Comparison of ENCODE assay signal across 9 cellular contexts in the genomic region with DNA sequence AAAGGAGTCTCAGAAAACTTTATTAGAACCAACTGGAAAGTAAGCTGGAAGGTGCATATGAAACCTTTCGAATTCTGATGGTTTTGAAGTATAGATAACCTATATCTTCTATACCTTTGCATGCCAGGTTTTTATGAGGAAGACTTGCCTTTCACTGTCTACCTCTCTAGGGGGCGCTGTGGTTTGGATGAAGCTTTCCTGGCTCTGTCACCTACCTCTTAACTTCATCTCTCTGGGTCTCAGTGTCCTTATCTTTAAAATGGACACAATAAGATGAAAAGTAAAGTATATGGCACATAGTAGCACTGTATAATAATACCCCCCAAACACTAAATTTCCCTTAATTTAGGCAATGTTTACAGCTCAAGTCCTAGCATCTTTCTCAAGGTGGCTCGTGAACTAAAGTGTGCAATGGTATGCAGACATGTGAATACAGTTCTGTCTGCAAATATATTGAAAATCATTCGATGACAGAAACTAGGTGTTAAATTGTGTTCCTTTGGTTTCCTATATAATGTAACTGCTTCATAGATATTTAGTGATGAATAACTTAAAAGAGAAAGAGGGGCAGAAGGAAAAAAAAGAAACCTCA.
A peak's percentile ranks its signal among the peaks of the same experiment; 100 is the strongest.
DNase-seq lines count a peak whose midpoint lies in the region; ATAC-seq and TF ChIP-seq lines count a peak whose summit lies in the region.
"Had no signal": no experiment of that assay in that cellular context is flagged by ENCODE, and none has a peak within 500 bp of the region (broad histone marks: within the 10 kb centered on the region; RNA-seq: fewer than 3 reads in every experiment).

No MANE protein-coding gene starts in this region.

- no peaks in the 10 kb centered on the region for H3K79me2 ChIP-seq in mesendoderm (ENCODE audit: control insufficient read depth, insufficient read depth, low read length)

- no peak overlapping the region for H3K4ac ChIP-seq in mesendoderm (ENCODE audit: low read depth, low read length)

- POLR2A ChIA-PET in CD4-positive, alpha-beta T cell (lab: Charles Lee) = no interaction called here
- POLR2A ChIA-PET in WTC11 (lab: Charles Lee) = no interaction called here

- no peaks in the 10 kb centered on the region for H3K27me3 Mint-ChIP-seq in CD4-positive, alpha-beta T cell
- peaks cover 4% of the 10 kb centered on the region for H3K27me3 Mint-ChIP-seq in WTC11 (ENCODE audit: low read depth)

- no peak overlapping the region for H3K4me3 ChIP-seq in mesendoderm (ENCODE audit: low read length)

- H3K36me3 ChIP-seq in mesendoderm (ENCODE audit: control insufficient read depth, insufficient read depth, low read length) = no peaks in the 10 kb centered on the region

- H2BK5ac ChIP-seq in mesendoderm (ENCODE audit: low read length) = no peak overlapping the region

- ATAC-seq in CD4-positive, alpha-beta T cell (ENCODE audit: poor library complexity) = no peak
- peak; percentile 55 for ATAC-seq in WTC11

- intact Hi-C loops in CD4-positive, alpha-beta T cell (cut with DNase I, micrococcal nuclease) = no loop called here

- H4K8ac ChIP-seq in mesendoderm (ENCODE audit: low read depth, low read length) = no peak overlapping the region

- CTCF ChIA-PET in CD4-positive, alpha-beta T cell (lab: Charles Lee) = no interaction called here
- CTCF ChIA-PET in WTC11 (lab: Charles Lee) = interaction anchor here (0.6 to 1.7 kb wide), 21 partner anchors 9 to 311 kb away, joined by 3 to 14 read pairs (median 3); no protein-coding TSS in a partner anchor

- no peak overlapping the region for H3K9ac ChIP-seq in mesendoderm (ENCODE audit: low read length)

- no peak overlapping the region for H3K18ac ChIP-seq in mesendoderm (ENCODE audit: low read length)

- peaks cover 14% of the 10 kb centered on the region for H3K4me1 ChIP-seq in mesendoderm (ENCODE audit: control insufficient read depth, low read depth, low read length)

- no peak overlapping the region for H3K23ac ChIP-seq in mesendoderm (ENCODE audit: low read length)

- H3K27ac ChIP-seq in CD4-positive, alpha-beta T cell (ENCODE audit: low read depth, low read length) = no peak overlapping the region
- no peak overlapping the region for H3K27ac ChIP-seq in mesendoderm (ENCODE audit: low read depth, low read length)

- no peaks in the 10 kb centered on the region for H3K79me1 ChIP-seq in mesendoderm (ENCODE audit: low read length)

- no peak overlapping the region for H2BK120ac ChIP-seq in mesendoderm (ENCODE audit: low read depth, low read length)

- H3K4me3 Mint-ChIP-seq in CD4-positive, alpha-beta T cell = no peak overlapping the region
- no peak overlapping the region for H3K4me3 Mint-ChIP-seq in WTC11
- H3K4me3 Mint-ChIP-seq: brain; T-helper 1 cell treated with Interleukin-12 subunit alpha and Interleukin-12 subunit beta and Interleukin-4 antibody, amounts not matched to agents 30 μg/mL and 1 μg/mL, for 36 hours had no signal

- no peaks in the 10 kb centered on the region for H3K9me3 Mint-ChIP-seq in CD4-positive, alpha-beta T cell
- no peaks in the 10 kb centered on the region for H3K9me3 Mint-ChIP-seq in WTC11
- H3K9me3 Mint-ChIP-seq: brain; T-helper 1 cell treated with Interleukin-12 subunit alpha and Interleukin-12 subunit beta and Interleukin-4 antibody, amounts not matched to agents 30 μg/mL and 1 μg/mL, for 36 hours had no signal

- no peaks in the 10 kb centered on the region for H3K4me1 Mint-ChIP-seq in CD4-positive, alpha-beta T cell (ENCODE audit: low read depth)
- peaks cover 26% of the 10 kb centered on the region for H3K4me1 Mint-ChIP-seq in WTC11
- H3K4me1 Mint-ChIP-seq: brain had no signal

- H2BK15ac ChIP-seq in mesendoderm (replicated peaks; ENCODE audit: low read depth) = no peak overlapping the region

- TF ChIP-seq CTCF in CD4-positive, alpha-beta T cell (IDR thresholded peaks at IDR 0.05) = peak; percentile 30
- TF ChIP-seq CTCF in GM20000 (IDR thresholded peaks at IDR 0.05; ENCODE audit: extremely low read depth, missing control alignments) = peak; percentile 58
- peak; percentile 62 for TF ChIP-seq CTCF in WTC11 (IDR thresholded peaks at IDR 0.05)

- no peaks in the 10 kb centered on the region for H3K9me3 ChIP-seq in CD4-positive, alpha-beta T cell (ENCODE audit: control insufficient read depth, low read length)

- no peaks in the 10 kb centered on the region for H3K27me3 ChIP-seq in CD4-positive, alpha-beta T cell (ENCODE audit: control insufficient read depth, insufficient read depth, low read length)
- H3K27me3 ChIP-seq in mesendoderm (ENCODE audit: insufficient read depth, low read length, poor library complexity) = no peaks in the 10 kb centered on the region

- no peak overlapping the region for H3K56ac ChIP-seq in mesendoderm (ENCODE audit: low read length)

- no peak overlapping the region for H3K27ac Mint-ChIP-seq in CD4-positive, alpha-beta T cell
- H3K27ac Mint-ChIP-seq in WTC11 = no peak overlapping the region
- H3K27ac Mint-ChIP-seq: brain; T-helper 1 cell treated with Interleukin-12 subunit alpha and Interleukin-12 subunit beta and Interleukin-4 antibody, amounts not matched to agents 30 μg/mL and 1 μg/mL, for 36 hours had no signal

- WGBS in mesendoderm (ENCODE audit: extremely low coverage, insufficient coverage, low lambda C conversion rate) = no CpG with 5 or more reads among the region's 4 CpGs

- H3K36me3 Mint-ChIP-seq in CD4-positive, alpha-beta T cell (ENCODE audit: low read depth) = no peaks in the 10 kb centered on the region
- H3K36me3 Mint-ChIP-seq in WTC11 = no peaks in the 10 kb centered on the region
- H3K36me3 Mint-ChIP-seq: brain had no signal

- H4K5ac ChIP-seq in mesendoderm (ENCODE audit: low read length) = no peak overlapping the region

- no peak for DNase-seq in CD4-positive, alpha-beta T cell
- DNase-seq in GM20000 (ENCODE audit: low spot score) (peak; percentile 24), WTC11 (ENCODE audit: low spot score) (peak; percentile 44), mesendoderm (peak; percentile 54), hippocampal formation (lab: John Stamatoyannopoulos, UW) (no peak), NCI-H1436 treated with DMSO at 0.1 percent for 48 hours (lab: John Stamatoyannopoulos, UW) (no peak), 8988T (no peak)

- H3K4me2 ChIP-seq in mesendoderm (ENCODE audit: low read length) = no peak overlapping the region

- no peak overlapping the region for H2AK5ac ChIP-seq in mesendoderm (ENCODE audit: low read length)

TF ChIP-seq in WTC11, 78 proteins besides CTCF, POLR2A, EP300 and RAD21:
- TF ChIP-seq SMAD4 (CRISPR knock-in tag; IDR thresholded peaks at IDR 0.05) = no peak

Comparison
In these comparisons a context has a peak if more than half of its experiments do, and no peak if none do; other contexts are left out.
1. DNase-seq: peak in GM20000 (single experiment), WTC11 (single experiment) and mesendoderm (single experiment); none in CD4-positive, alpha-beta T cell (0 of 10), hippocampal formation (0 of 2), NCI-H1436 treated with DMSO at 0.1 percent for 48 hours (single experiment) and 8988T (single experiment).
2. Peak in every context shown above with its lines, with median percentiles within 50 percentile points of each other: CTCF ChIP-seq.